Comparison of ENCODE assay signal across 10 cellular contexts in genomic region chr11:2466869-2467694, GRCh38.
A peak's percentile ranks its signal among the peaks of the same experiment; 100 is the strongest.
DNase-seq lines count a peak whose midpoint lies in the region; ATAC-seq lines count a peak whose summit lies in the region.
"Had no signal": no experiment of that assay in that cellular context is flagged by ENCODE, and none has a peak within 500 bp of the region (broad histone marks: within the 10 kb centered on the region; RNA-seq: fewer than 3 reads in every experiment).

No MANE protein-coding gene starts in this region.

- ATAC-seq in HG03060 (IDR thresholded peaks at IDR 0.05; ENCODE audit: low read depth, unreplicated experiment) (peak; percentile 47), GM21717 (IDR thresholded peaks at IDR 0.05; ENCODE audit: unreplicated experiment) (no peak), HG02798 (IDR thresholded peaks at IDR 0.05; ENCODE audit: poor library complexity, unreplicated experiment) (no peak)
- ATAC-seq: pancreas had no signal

- peak; percentile 38 for DNase-seq in Ammon's horn (ENCODE audit: low spot score)
- DNase-seq in activated CD4-positive, CD25-positive, alpha-beta regulatory T cell treated with anti-CD3 and anti-CD28 coated beads, Interleukin-2, amount 50 U/mL, for 72 hours = peak; percentile 49
- peak; percentile 8 for DNase-seq in globus pallidus (ENCODE audit: low spot score)
- DNase-seq in inferior parietal cortex (ENCODE audit: extremely low spot score) = no peak
- no peak for DNase-seq in 8988T
- DNase-seq: HCEC 1CT had no signal

Comparison
In these comparisons a context has a peak if more than half of its experiments do, and no peak if none do; other contexts are left out.
1. DNase-seq: peak in Ammon's horn (single experiment), activated CD4-positive, CD25-positive, alpha-beta regulatory T cell treated with anti-CD3 and anti-CD28 coated beads, Interleukin-2, amount 50 U/mL, for 72 hours (single experiment) and globus pallidus (single experiment); none in inferior parietal cortex (single experiment) and 8988T (single experiment).